11 cellular contexts compared by ENCODE assay signal in genomic region chr9:123548749-123549545, GRCh38.
A peak's percentile ranks its signal among the peaks of the same experiment; 100 is the strongest.
DNase-seq lines count a peak whose midpoint lies in the region; ATAC-seq, FAIRE-seq and TF ChIP-seq lines count a peak whose summit lies in the region.
"Had no signal": no experiment of that assay in that cellular context is flagged by ENCODE, and none has a peak within 500 bp of the region (broad histone marks: within the 10 kb centered on the region; RNA-seq: fewer than 3 reads in every experiment).

No MANE protein-coding gene starts in this region.

- POLR2A ChIA-PET in GM12878 (lab: Charles Lee), result no interaction called here

- CTCF ChIA-PET in GM12878 (lab: Yijun Ruan, JAX), result interaction anchor here (1.4 kb wide), 1 partner anchor 12 kb away, joined by 3 read pairs; no protein-coding TSS in a partner anchor

- no peak overlapping the region for H2AFZ ChIP-seq in GM12878 (ENCODE audit: control insufficient read depth, low read depth, low read length)
- H2AFZ ChIP-seq: GM23248 had no signal

- TF ChIP-seq CTCF in GM12878 (IDR thresholded peaks at IDR 0.05 in 2 of 3, conservative IDR thresholded peaks at IDR 0.05 in 1 of 3; ENCODE audit: control insufficient read depth in 2 of 3, extremely low read depth in 1 of 3, insufficient read depth in 1 of 3, low read depth in 3 of 3, low read length in 3 of 3), result no peak

- in situ Hi-C loops in GM12878 (cut with MboI), result loop anchor here (5.0 kb wide), 1 partner anchor 483 kb away; no protein-coding TSS in a partner anchor

- DNase-seq in CMK (ENCODE audit: low read depth) (peak; percentile 65), SIG-M5 (lab: John Stamatoyannopoulos, UW) (peak; percentile 62), GM12878 (ENCODE audit: low read depth, low spot score) (no peak), sciatic nerve (ENCODE audit: low spot score) (no peak), posterior vena cava (ENCODE audit: low spot score) (no peak)
- DNase-seq in stimulated activated CD4-positive, alpha-beta T cell treated with anti-CD3 and anti-CD28 coated beads, Interleukin-15, amount 100 ng/mL, for 48 hours (ENCODE audit: low read depth in 2 of 2), result peak; percentile 59 to 66
- DNase-seq: colonic mucosa, GM23248, NCI-H1105 had no signal

- no peak overlapping the region for H3K9ac ChIP-seq in GM12878 (ENCODE audit: control insufficient read depth, insufficient read depth, low read length)
- H3K9ac ChIP-seq: GM23248 had no signal

- SMC1A ChIA-PET in GM12878 (lab: Charles Lee; ENCODE audit: uncharacterized antibody, unreplicated experiment), result interaction anchor here (1.1 to 1.5 kb wide), 2 partner anchors 490 to 492 kb away, joined by 3 read pairs; no protein-coding TSS in a partner anchor

- no peak for FAIRE-seq in GM12878 (lab: Jason Lieb, UNC)

- RAD21 ChIA-PET in GM12878 (lab: Charles Lee; ENCODE audit: unreplicated experiment), result no interaction called here

- no peak overlapping the region for H3K4me2 ChIP-seq in GM12878 (ENCODE audit: control insufficient read depth, insufficient read depth)

- H3K27me3 ChIP-seq in GM12878 (replicated peaks in 1 of 2; ENCODE audit: control insufficient read depth in 2 of 2, insufficient read depth in 2 of 2, low read length in 1 of 2), result no peaks in the 10 kb centered on the region
- H3K27me3 ChIP-seq: colonic mucosa had no signal

- no peaks in the 10 kb centered on the region; a peak in 1 of 4 replicates for H3K36me3 ChIP-seq in GM12878 (ENCODE audit: control insufficient read depth in 2 of 2, insufficient read depth in 2 of 2, low read length in 1 of 2)
- H3K36me3 ChIP-seq: colonic mucosa had no signal

- H4K20me1 ChIP-seq in GM12878 (ENCODE audit: control insufficient read depth, insufficient read depth), result no peaks in the 10 kb centered on the region

- no peak for ATAC-seq in GM12878
- no peak for ATAC-seq in sciatic nerve
- no peak for ATAC-seq in GM21367 (IDR thresholded peaks at IDR 0.05; ENCODE audit: unreplicated experiment)
- ATAC-seq in HG02763 (IDR thresholded peaks at IDR 0.05; ENCODE audit: unreplicated experiment), result no peak

- no peaks in the 10 kb centered on the region for H3K9me3 ChIP-seq in GM12878 (replicated peaks; ENCODE audit: control insufficient read depth, insufficient read depth, low read length)
- H3K9me3 ChIP-seq: colonic mucosa had no signal

- no peak for TF ChIP-seq RAD21 in GM12878 (IDR thresholded peaks at IDR 0.05; ENCODE audit: insufficient read depth, low read depth, low read length)

- H3K4me1 ChIP-seq in GM12878 (ENCODE audit: control insufficient read depth, insufficient read depth, low read length), result no peaks in the 10 kb centered on the region
- H3K4me1 ChIP-seq: colonic mucosa had no signal

- no peak for TF ChIP-seq EP300 in GM12878 (IDR thresholded peaks at IDR 0.05; ENCODE audit: borderline replicate concordance in 1 of 2, control insufficient read depth in 1 of 2, low read depth in 2 of 2, low read length in 2 of 2)

- no peak overlapping the region for H3K27ac ChIP-seq in GM12878 (ENCODE audit: control insufficient read depth, insufficient read depth)
- H3K27ac ChIP-seq: colonic mucosa, GM23248 had no signal

- no peak overlapping the region for H3K4me3 ChIP-seq in GM12878
- H3K4me3 ChIP-seq: colonic mucosa, GM23248 had no signal

- intact Hi-C loops in GM12878 (cut with micrococcal nuclease; ENCODE audit: unreplicated experiment) (loop anchor here (10.0 kb wide), 1 partner anchor 196 kb away; no protein-coding TSS in a partner anchor), sciatic nerve (cut with DNase I) (no loop called here), posterior vena cava (cut with DNase I) (loop anchor here in 1 of 2 donors (10.0 kb wide), 1 partner anchor 496 kb away; no protein-coding TSS in a partner anchor)

- WGBS in GM12878 (ENCODE audit: insufficient coverage, insufficient replicate concordance, low lambda C conversion rate, missing lambda C conversion rate), result 99% methylated on average over 9 of the region's 9 CpGs

- H3K79me2 ChIP-seq in GM12878 (ENCODE audit: control insufficient read depth, insufficient read depth, low read length), result no peaks in the 10 kb centered on the region

- no peak for TF ChIP-seq POLR2A in GM12878 (IDR thresholded peaks at IDR 0.05; ENCODE audit: low read depth, low read length)

- no TSS peak for BruUV-seq in GM12878 (replicated peaks; lab: Mats Ljungman, UMichigan)

TF ChIP-seq in GM12878, 131 proteins besides CTCF, POLR2A, EP300 and RAD21:
- no peak for TF ChIP-seq EED (IDR thresholded peaks at IDR 0.05; ENCODE audit: low read depth)
- TF ChIP-seq POLR2AphosphoS2 (IDR thresholded peaks at IDR 0.05; ENCODE audit: low read depth, low read length), result no peak
- no peak for TF ChIP-seq ZNF592 (IDR thresholded peaks at IDR 0.05)
- TF ChIP-seq BCL11A (IDR thresholded peaks at IDR 0.05; ENCODE audit: low read depth, low read length), result no peak
- TF ChIP-seq MEF2B (IDR thresholded peaks at IDR 0.05; ENCODE audit: partially characterized antibody, poor library complexity, severe bottlenecking), result no peak
- TF ChIP-seq, protein P1, sequence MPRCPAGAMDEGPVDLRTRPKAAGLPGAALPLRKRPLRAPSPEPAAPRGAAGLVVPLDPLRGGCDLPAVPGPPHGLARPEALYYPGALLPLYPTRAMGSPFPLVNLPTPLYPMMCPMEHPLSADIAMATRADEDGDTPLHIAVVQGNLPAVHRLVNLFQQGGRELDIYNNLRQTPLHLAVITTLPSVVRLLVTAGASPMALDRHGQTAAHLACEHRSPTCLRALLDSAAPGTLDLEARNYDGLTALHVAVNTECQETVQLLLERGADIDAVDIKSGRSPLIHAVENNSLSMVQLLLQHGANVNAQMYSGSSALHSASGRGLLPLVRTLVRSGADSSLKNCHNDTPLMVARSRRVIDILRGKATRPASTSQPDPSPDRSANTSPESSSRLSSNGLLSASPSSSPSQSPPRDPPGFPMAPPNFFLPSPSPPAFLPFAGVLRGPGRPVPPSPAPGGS (IDR thresholded peaks at IDR 0.05; ENCODE audit: borderline replicate concordance, insufficient read depth, low read depth, low read length, poor library complexity, severe bottlenecking), result peak; percentile 80
- no peak for TF ChIP-seq STAT3 (IDR thresholded peaks at IDR 0.05; ENCODE audit: low read depth, low read length)

Comparison
In these comparisons a context has a peak if more than half of its experiments do, and no peak if none do; other contexts are left out.
1. DNase-seq: peak in CMK (single experiment), SIG-M5 (single experiment) and stimulated activated CD4-positive, alpha-beta T cell treated with anti-CD3 and anti-CD28 coated beads, Interleukin-15, amount 100 ng/mL, for 48 hours (2 of 2); none in GM12878 (single experiment), sciatic nerve (single experiment) and posterior vena cava (single experiment).